7 cellular contexts compared by ENCODE assay signal in genomic region chr2:70087703-70088507, GRCh38. TPM values are rescaled to one million over a fixed set of nuclear protein-coding genes. Genes with fewer than 3 reads are reported as not detected.
DNase-seq lines count a peak whose midpoint lies in the region; ATAC-seq and TF ChIP-seq lines count a peak whose summit lies in the region.

No MANE protein-coding gene starts in this region.

- TF ChIP-seq POLR2A in stomach (IDR thresholded peaks at IDR 0.05): no peak

- no peaks in the 10 kb centered on the region for H3K9me3 Mint-ChIP-seq in activated CD4-positive, alpha-beta memory T cell treated with anti-CD3 and anti-CD28 coated beads, Interleukin-2, amount 10 ng/mL, durations not matched to agents 7 days and 5 days
- no peaks in the 10 kb centered on the region for H3K9me3 Mint-ChIP-seq in endothelial cell (ENCODE audit: unreplicated experiment)

- POLR2A ChIA-PET in GM10248 (lab: Yijun Ruan, JAX): interaction anchor here (0.8 to 1.3 kb wide), 4 partner anchors 37 to 173 kb away, joined by 3 to 5 read pairs (median 3); partner anchors contain the start of gene MXD1
- POLR2A ChIA-PET in activated CD4-positive, alpha-beta memory T cell treated with anti-CD3 and anti-CD28 coated beads, Interleukin-2, amount 10 ng/mL, durations not matched to agents 7 days and 5 days (lab: Charles Lee): interaction anchor here (0.8 to 15.0 kb wide), 22 partner anchors 7 to 444 kb away, joined by 3 to 856 read pairs (median 8); partner anchors contain the start of genes C2orf42, MXD1 and SNRPG

- H3K27ac Mint-ChIP-seq in activated CD4-positive, alpha-beta memory T cell treated with anti-CD3 and anti-CD28 coated beads, Interleukin-2, amount 10 ng/mL, durations not matched to agents 7 days and 5 days: peak overlapping the region; percentile 100
- H3K27ac Mint-ChIP-seq in endothelial cell (ENCODE audit: unreplicated experiment): peak overlapping the region; percentile 99

- no peaks in the 10 kb centered on the region for H3K27me3 Mint-ChIP-seq in activated CD4-positive, alpha-beta memory T cell treated with anti-CD3 and anti-CD28 coated beads, Interleukin-2, amount 10 ng/mL, durations not matched to agents 7 days and 5 days
- H3K27me3 Mint-ChIP-seq in endothelial cell (ENCODE audit: unreplicated experiment): peaks cover 20% of the 10 kb centered on the region

- H3K36me3 ChIP-seq in stomach: peaks cover 3 to 33% (median 14%) of the 10 kb centered on the region in 4 donors

- peaks cover 71% of the 10 kb centered on the region for H3K4me1 ChIP-seq in mononuclear cell (ENCODE audit: insufficient read depth, low read length)
- H3K4me1 ChIP-seq in stomach: peaks cover 30 to 69% (median 53%) of the 10 kb centered on the region in 4 donors

- ATAC-seq in GM21528 (IDR thresholded peaks at IDR 0.05; ENCODE audit: low FRiP score, unreplicated experiment): no peak

- no peak for TF ChIP-seq EP300 in stomach (IDR thresholded peaks at IDR 0.05)

- CTCF ChIA-PET in GM10248 (lab: Yijun Ruan, JAX): interaction anchor here (1.0 to 9.0 kb wide), 9 partner anchors 16 to 173 kb away, joined by 3 to 92 read pairs (median 4); partner anchors contain the start of gene MXD1
- CTCF ChIA-PET in activated CD4-positive, alpha-beta memory T cell treated with anti-CD3 and anti-CD28 coated beads, Interleukin-2, amount 10 ng/mL, durations not matched to agents 7 days and 5 days (lab: Charles Lee): interaction anchor here (1.0 to 12.9 kb wide), 7 partner anchors 16 to 173 kb away, joined by 3 to 147 read pairs (median 6); partner anchors contain the start of gene MXD1

- peak overlapping the region; percentile 98 for H3K4me3 Mint-ChIP-seq in activated CD4-positive, alpha-beta memory T cell treated with anti-CD3 and anti-CD28 coated beads, Interleukin-2, amount 10 ng/mL, durations not matched to agents 7 days and 5 days
- H3K4me3 Mint-ChIP-seq in endothelial cell (ENCODE audit: unreplicated experiment): peak overlapping the region; percentile 100

- H3K36me3 Mint-ChIP-seq in activated CD4-positive, alpha-beta memory T cell treated with anti-CD3 and anti-CD28 coated beads, Interleukin-2, amount 10 ng/mL, durations not matched to agents 7 days and 5 days (ENCODE audit: low read depth): peaks cover 58% of the 10 kb centered on the region
- peaks cover 15% of the 10 kb centered on the region for H3K36me3 Mint-ChIP-seq in endothelial cell (ENCODE audit: low read depth, unreplicated experiment)

- H3K4me1 Mint-ChIP-seq in activated CD4-positive, alpha-beta memory T cell treated with anti-CD3 and anti-CD28 coated beads, Interleukin-2, amount 10 ng/mL, durations not matched to agents 7 days and 5 days: peaks cover 59% of the 10 kb centered on the region
- H3K4me1 Mint-ChIP-seq in endothelial cell (ENCODE audit: unreplicated experiment): peaks cover 45% of the 10 kb centered on the region

- peak overlapping the region; percentile 76 for H3K4me3 ChIP-seq in LNCaP clone FGC (ENCODE audit: low read depth, low read length)
- H3K4me3 ChIP-seq in mononuclear cell (ENCODE audit: low read length): peak overlapping the region; percentile 99
- H3K4me3 ChIP-seq in stomach: peak overlapping the region; percentile 81 to 92 (median 88)

- DNase-seq in GM10248 (ENCODE audit: extremely low spot score) (no peak), LNCaP clone FGC (ENCODE audit: low read depth) (no peak), endothelial cell (ENCODE audit: low spot score) (peak; percentile 41), stomach (peak; percentile 61)
- peak; percentile 55 for DNase-seq in activated CD4-positive, alpha-beta memory T cell treated with anti-CD3 and anti-CD28 coated beads, Interleukin-2, amount 10 ng/mL, durations not matched to agents 7 days and 5 days

- H3K27ac ChIP-seq in stomach: peak overlapping the region; percentile 99 to 100 (median 100)

- H3K27me3 ChIP-seq in mononuclear cell (ENCODE audit: insufficient read depth, low read length): no peaks in the 10 kb centered on the region
- no peaks in the 10 kb centered on the region for H3K27me3 ChIP-seq in stomach

- intact Hi-C loops in stomach (cut with DNase I; ENCODE audit: low total_unique reads): no loop called here

- 0 to 1% (median 1%) methylated on average over 24 to 54 of the region's 54 CpGs for WGBS in stomach, 5 donors

- H3K9me3 ChIP-seq in mononuclear cell (ENCODE audit: low read depth, low read length) (no peaks in the 10 kb centered on the region), stomach (no peaks in the 10 kb centered on the region)

- TF ChIP-seq CTCF in GM10248 (IDR thresholded peaks at IDR 0.05; ENCODE audit: control extremely low read depth, extremely low read depth, low read depth, missing control alignments) (peak; percentile 9), LNCaP clone FGC (IDR thresholded peaks at IDR 0.05; ENCODE audit: control insufficient read depth, extremely low read depth, insufficient read depth) (no peak), endothelial cell (IDR thresholded peaks at IDR 0.05; ENCODE audit: unreplicated experiment) (no peak), stomach (IDR thresholded peaks at IDR 0.05) (no peak)

RNA-seq across cellular contexts. Expression of gene PCBP1, which starts 0.6 kb away (rescaled TPM):
- total RNA-seq in activated CD4-positive, alpha-beta memory T cell treated with anti-CD3 and anti-CD28 coated beads, Interleukin-2, amount 10 ng/mL, durations not matched to agents 7 days and 5 days: 100 to 1,000 TPM; 475 to 483 TPM
- total RNA-seq in endothelial cell (ENCODE audit: unreplicated experiment): 302 TPM
- 91.0 TPM for total RNA-seq in mononuclear cell
- 100 to 1,000 TPM in 3 of 5 donors, 10 to 100 TPM in 1, 1 to 10 TPM in 1; 9.3 to 164 (median 120) TPM for total RNA-seq in stomach
- polyA plus RNA-seq in stomach: 100 to 1,000 TPM; 199 to 296 (median 251) TPM

Comparison
In these comparisons a context has a peak if more than half of its experiments do, and no peak if none do; other contexts are left out.
1. DNase-seq: peak in activated CD4-positive, alpha-beta memory T cell treated with anti-CD3 and anti-CD28 coated beads, Interleukin-2, amount 10 ng/mL, durations not matched to agents 7 days and 5 days (single experiment), endothelial cell (single experiment) and stomach (single experiment); none in GM10248 (single experiment) and LNCaP clone FGC (single experiment).
2. Peak in every context shown above with its lines, with median percentiles within 50 percentile points of each other: H3K4me3 ChIP-seq.